In the genomic region with DNA sequence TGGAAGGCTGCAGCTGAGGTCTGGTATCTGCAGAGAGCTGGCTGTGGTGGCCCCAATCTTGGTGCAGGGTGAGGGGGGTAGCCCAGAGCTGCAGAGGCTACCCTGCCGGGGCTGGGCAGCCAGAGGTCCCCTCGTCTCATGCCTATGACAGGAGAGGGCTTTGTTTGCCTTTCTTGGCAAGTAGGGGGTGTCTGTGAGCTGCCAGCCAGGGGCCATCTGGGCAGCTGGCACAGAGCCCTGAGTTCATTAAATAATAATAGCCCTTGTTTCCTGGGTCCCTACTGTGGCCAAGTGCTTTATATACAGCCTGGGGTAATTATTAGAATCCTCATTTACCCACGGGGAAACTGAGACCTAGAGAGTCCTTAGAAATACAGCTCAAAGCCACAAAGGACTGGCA, we compare ENCODE assay signal across 10 cellular contexts.
DNase-seq lines count a peak whose midpoint lies in the region; ATAC-seq, FAIRE-seq and TF ChIP-seq lines count a peak whose summit lies in the region.
"Had no signal": no experiment of that assay in that cellular context is flagged by ENCODE, and none has a peak within 500 bp of the region (broad histone marks: within the 10 kb centered on the region; RNA-seq: fewer than 3 reads in every experiment).

No MANE protein-coding gene starts in this region.

- no peaks in the 10 kb centered on the region for H3K9me3 Mint-ChIP-seq in activated naive CD8-positive, alpha-beta T cell treated with anti-CD3 and anti-CD28 coated beads for 36 hours
- H3K9me3 Mint-ChIP-seq in activated CD4-positive, alpha-beta T cell treated with anti-CD3 and anti-CD28 coated beads, Interleukin-2, amount 10 ng/mL, durations not matched to agents 7 days and 5 days, result no peaks in the 10 kb centered on the region
- H3K9me3 Mint-ChIP-seq: CD4-positive, alpha-beta memory T cell; immature natural killer cell had no signal

- H3K27me3 Mint-ChIP-seq in activated naive CD8-positive, alpha-beta T cell treated with anti-CD3 and anti-CD28 coated beads for 36 hours, result no peaks in the 10 kb centered on the region
- H3K27me3 Mint-ChIP-seq in activated CD4-positive, alpha-beta T cell treated with anti-CD3 and anti-CD28 coated beads, Interleukin-2, amount 10 ng/mL, durations not matched to agents 7 days and 5 days, result no peaks in the 10 kb centered on the region
- H3K27me3 Mint-ChIP-seq: CD4-positive, alpha-beta memory T cell had no signal

- no peak for TF ChIP-seq POLR2A in A549 (IDR thresholded peaks at IDR 0.05; ENCODE audit: low read length)

- no peak for FAIRE-seq in A549 (lab: Jason Lieb, UNC)

- ATAC-seq in A549, result peak in 1 of 2 experiments; percentile 39; a peak in 3 of 6 replicates
- no peak for ATAC-seq in GM19455 (IDR thresholded peaks at IDR 0.05; ENCODE audit: unreplicated experiment)

- intact Hi-C loops in left ventricle myocardium inferior (cut with micrococcal nuclease), result no loop called here

- H3K36me3 Mint-ChIP-seq in activated naive CD8-positive, alpha-beta T cell treated with anti-CD3 and anti-CD28 coated beads for 36 hours, result peaks cover 16% of the 10 kb centered on the region
- H3K36me3 Mint-ChIP-seq in activated CD4-positive, alpha-beta T cell treated with anti-CD3 and anti-CD28 coated beads, Interleukin-2, amount 10 ng/mL, durations not matched to agents 7 days and 5 days (ENCODE audit: low read depth), result peaks cover 16% of the 10 kb centered on the region

- peak overlapping the region in 1 of 2 experiments; percentile 5; a peak in 1 of 6 replicates for H3K27ac ChIP-seq in A549
- peak overlapping the region; percentile 42 for H3K27ac ChIP-seq in left ventricle myocardium inferior (replicated peaks)

- H3K36me3 ChIP-seq in left ventricle myocardium inferior, result peaks cover 6% of the 10 kb centered on the region

- H3K4me3 Mint-ChIP-seq in activated naive CD8-positive, alpha-beta T cell treated with anti-CD3 and anti-CD28 coated beads for 36 hours, result no peak overlapping the region
- no peak overlapping the region for H3K4me3 Mint-ChIP-seq in activated CD4-positive, alpha-beta T cell treated with anti-CD3 and anti-CD28 coated beads, Interleukin-2, amount 10 ng/mL, durations not matched to agents 7 days and 5 days
- H3K4me3 Mint-ChIP-seq: CD4-positive, alpha-beta memory T cell; immature natural killer cell had no signal

- no peaks in the 10 kb centered on the region for H3K4me1 Mint-ChIP-seq in activated naive CD8-positive, alpha-beta T cell treated with anti-CD3 and anti-CD28 coated beads for 36 hours
- peaks cover 4% of the 10 kb centered on the region for H3K4me1 Mint-ChIP-seq in activated CD4-positive, alpha-beta T cell treated with anti-CD3 and anti-CD28 coated beads, Interleukin-2, amount 10 ng/mL, durations not matched to agents 7 days and 5 days

- DNase-seq in A549 (ENCODE audit: low read depth in 1 of 2, low spot score in 1 of 2) (no peak), HFF-Myc (ENCODE audit: extremely low read depth, low read depth) (no peak), SHP77 treated with DMSO at 0.1 percent for 48 hours (lab: John Stamatoyannopoulos, UW) (peak; percentile 55), left ventricle myocardium inferior (peak; percentile 48), cortex of kidney (lab: John Stamatoyannopoulos, UW) (no peak)
- DNase-seq in activated naive CD8-positive, alpha-beta T cell treated with anti-CD3 and anti-CD28 coated beads for 36 hours, result no peak
- DNase-seq in activated CD4-positive, alpha-beta T cell treated with anti-CD3 and anti-CD28 coated beads, Interleukin-2, amount 10 ng/mL, durations not matched to agents 7 days and 5 days, result no peak
- DNase-seq: immature natural killer cell had no signal

- no peak overlapping the region for H3K4me3 ChIP-seq in A549
- H3K4me3 ChIP-seq in HFF-Myc (replicated peaks; ENCODE audit: low read depth, low read length), result no peak overlapping the region
- H3K4me3 ChIP-seq in left ventricle myocardium inferior, result no peak overlapping the region

- TF ChIP-seq EP300 in A549 (IDR thresholded peaks at IDR 0.05), result no peak

- 28% methylated on average over 3 of the region's 3 CpGs for WGBS in A549 (ENCODE audit: missing lambda C conversion rate)

- H3K9me3 ChIP-seq in A549 (no peaks in the 10 kb centered on the region), left ventricle myocardium inferior (replicated peaks) (no peaks in the 10 kb centered on the region)

- POLR2A ChIA-PET in A549 (lab: Yijun Ruan, JAX), result interaction anchor here (0.7 kb wide), 1 partner anchor 538 kb away, joined by 3 read pairs; no protein-coding TSS in a partner anchor
- POLR2A ChIA-PET in activated CD4-positive, alpha-beta T cell treated with anti-CD3 and anti-CD28 coated beads, Interleukin-2, amount 10 ng/mL, durations not matched to agents 7 days and 5 days (lab: Charles Lee), result no interaction called here

- H3K27me3 ChIP-seq in left ventricle myocardium inferior (ENCODE audit: low read depth), result no peaks in the 10 kb centered on the region

- peak overlapping the region; percentile 6; the same call in 1 of the 3 replicates for H3K4me2 ChIP-seq in A549

- H3K4me1 ChIP-seq in A549 (peaks cover 12% of the 10 kb centered on the region; the same call in 2 of the 3 replicates), left ventricle myocardium inferior (peaks cover 24% of the 10 kb centered on the region)

- 0 out of 5 replicates have a peak, but pooled peaks of 1 of the 2 experiments have one; percentile 21 for TF ChIP-seq RAD21 in A549 (conservative IDR thresholded peaks at IDR 0.05 in 1 of 2, IDR thresholded peaks at IDR 0.05 in 1 of 2)

- TF ChIP-seq CTCF in A549 (IDR thresholded peaks at IDR 0.05), result no peak
- TF ChIP-seq CTCF in HFF-Myc (IDR thresholded peaks at IDR 0.05; ENCODE audit: low read depth, low read length, missing control alignments), result peak; percentile 30
- peak; percentile 39 for TF ChIP-seq CTCF in left ventricle myocardium inferior (IDR thresholded peaks at IDR 0.05; ENCODE audit: borderline replicate concordance)

- H3K27ac Mint-ChIP-seq in activated naive CD8-positive, alpha-beta T cell treated with anti-CD3 and anti-CD28 coated beads for 36 hours, result no peak overlapping the region
- no peak overlapping the region for H3K27ac Mint-ChIP-seq in activated CD4-positive, alpha-beta T cell treated with anti-CD3 and anti-CD28 coated beads, Interleukin-2, amount 10 ng/mL, durations not matched to agents 7 days and 5 days
- H3K27ac Mint-ChIP-seq: immature natural killer cell had no signal

- CTCF ChIA-PET in A549 (lab: Yijun Ruan, JAX), result interaction anchor here (0.6 kb wide), 1 partner anchor 40 kb away, joined by 3 read pairs; no protein-coding TSS in a partner anchor
- CTCF ChIA-PET in activated CD4-positive, alpha-beta T cell treated with anti-CD3 and anti-CD28 coated beads, Interleukin-2, amount 10 ng/mL, durations not matched to agents 7 days and 5 days (lab: Charles Lee), result interaction anchor here (0.6 to 0.7 kb wide), 2 partner anchors 121 to 219 kb away, joined by 3 to 5 read pairs; no protein-coding TSS in a partner anchor

TF ChIP-seq in A549, 52 proteins besides CTCF, POLR2A, EP300 and RAD21:
- no peak for TF ChIP-seq JUN (IDR thresholded peaks at IDR 0.05)
- TF ChIP-seq ZFP36 (IDR thresholded peaks at IDR 0.05; ENCODE audit: borderline replicate concordance, partially characterized antibody), result no peak
- TF ChIP-seq RARB (CRISPR knock-in tag; IDR thresholded peaks at IDR 0.05), result no peak
- TF ChIP-seq CBX2 (IDR thresholded peaks at IDR 0.05; ENCODE audit: borderline replicate concordance, low read depth), result no peak
- no peak for TF ChIP-seq RCOR1 (IDR thresholded peaks at IDR 0.05; ENCODE audit: low read depth, low read length)
- no peak for TF ChIP-seq MAZ (IDR thresholded peaks at IDR 0.05; ENCODE audit: borderline replicate concordance, low read depth, low read length)
- no peak for TF ChIP-seq RFX5 (IDR thresholded peaks at IDR 0.05)
- no peak for TF ChIP-seq NFE2L2 (conservative IDR thresholded peaks at IDR 0.05; ENCODE audit: low read length)
- TF ChIP-seq NPAS2 (CRISPR knock-in tag; IDR thresholded peaks at IDR 0.05; ENCODE audit: borderline replicate concordance), result no peak
- no peak for TF ChIP-seq ZNF302 (CRISPR knock-in tag; IDR thresholded peaks at IDR 0.05)
- no peak for TF ChIP-seq HDAC2 (IDR thresholded peaks at IDR 0.05)
- TF ChIP-seq ZC3H11A (IDR thresholded peaks at IDR 0.05), result no peak
- no peak for TF ChIP-seq HEYL (CRISPR knock-in tag; IDR thresholded peaks at IDR 0.05)
- TF ChIP-seq, protein P1, sequence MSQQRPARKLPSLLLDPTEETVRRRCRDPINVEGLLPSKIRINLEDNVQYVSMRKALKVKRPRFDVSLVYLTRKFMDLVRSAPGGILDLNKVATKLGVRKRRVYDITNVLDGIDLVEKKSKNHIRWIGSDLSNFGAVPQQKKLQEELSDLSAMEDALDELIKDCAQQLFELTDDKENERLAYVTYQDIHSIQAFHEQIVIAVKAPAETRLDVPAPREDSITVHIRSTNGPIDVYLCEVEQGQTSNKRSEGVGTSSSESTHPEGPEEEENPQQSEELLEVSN (IDR thresholded peaks at IDR 0.05; ENCODE audit: borderline replicate concordance, low read depth), result no peak
- no peak for TF ChIP-seq EHMT2 (IDR thresholded peaks at IDR 0.05; ENCODE audit: low read depth)
- TF ChIP-seq, protein P2, sequence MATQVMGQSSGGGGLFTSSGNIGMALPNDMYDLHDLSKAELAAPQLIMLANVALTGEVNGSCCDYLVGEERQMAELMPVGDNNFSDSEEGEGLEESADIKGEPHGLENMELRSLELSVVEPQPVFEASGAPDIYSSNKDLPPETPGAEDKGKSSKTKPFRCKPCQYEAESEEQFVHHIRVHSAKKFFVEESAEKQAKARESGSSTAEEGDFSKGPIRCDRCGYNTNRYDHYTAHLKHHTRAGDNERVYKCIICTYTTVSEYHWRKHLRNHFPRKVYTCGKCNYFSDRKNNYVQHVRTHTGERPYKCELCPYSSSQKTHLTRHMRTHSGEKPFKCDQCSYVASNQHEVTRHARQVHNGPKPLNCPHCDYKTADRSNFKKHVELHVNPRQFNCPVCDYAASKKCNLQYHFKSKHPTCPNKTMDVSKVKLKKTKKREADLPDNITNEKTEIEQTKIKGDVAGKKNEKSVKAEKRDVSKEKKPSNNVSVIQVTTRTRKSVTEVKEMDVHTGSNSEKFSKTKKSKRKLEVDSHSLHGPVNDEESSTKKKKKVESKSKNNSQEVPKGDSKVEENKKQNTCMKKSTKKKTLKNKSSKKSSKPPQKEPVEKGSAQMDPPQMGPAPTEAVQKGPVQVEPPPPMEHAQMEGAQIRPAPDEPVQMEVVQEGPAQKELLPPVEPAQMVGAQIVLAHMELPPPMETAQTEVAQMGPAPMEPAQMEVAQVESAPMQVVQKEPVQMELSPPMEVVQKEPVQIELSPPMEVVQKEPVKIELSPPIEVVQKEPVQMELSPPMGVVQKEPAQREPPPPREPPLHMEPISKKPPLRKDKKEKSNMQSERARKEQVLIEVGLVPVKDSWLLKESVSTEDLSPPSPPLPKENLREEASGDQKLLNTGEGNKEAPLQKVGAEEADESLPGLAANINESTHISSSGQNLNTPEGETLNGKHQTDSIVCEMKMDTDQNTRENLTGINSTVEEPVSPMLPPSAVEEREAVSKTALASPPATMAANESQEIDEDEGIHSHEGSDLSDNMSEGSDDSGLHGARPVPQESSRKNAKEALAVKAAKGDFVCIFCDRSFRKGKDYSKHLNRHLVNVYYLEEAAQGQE (IDR thresholded peaks at IDR 0.05), result no peak
- no peak for TF ChIP-seq KDM5A (IDR thresholded peaks at IDR 0.05)

Comparison
In these comparisons a context has a peak if more than half of its experiments do, and no peak if none do; other contexts are left out.
1. DNase-seq: peak in SHP77 treated with DMSO at 0.1 percent for 48 hours (single experiment) and left ventricle myocardium inferior (single experiment); none in A549 (0 of 2), HFF-Myc (single experiment), activated naive CD8-positive, alpha-beta T cell treated with anti-CD3 and anti-CD28 coated beads for 36 hours (single experiment), cortex of kidney (single experiment) and activated CD4-positive, alpha-beta T cell treated with anti-CD3 and anti-CD28 coated beads, Interleukin-2, amount 10 ng/mL, durations not matched to agents 7 days and 5 days (single experiment).